Comparison of ENCODE assay signal across 20 cellular contexts in the genomic region with DNA sequence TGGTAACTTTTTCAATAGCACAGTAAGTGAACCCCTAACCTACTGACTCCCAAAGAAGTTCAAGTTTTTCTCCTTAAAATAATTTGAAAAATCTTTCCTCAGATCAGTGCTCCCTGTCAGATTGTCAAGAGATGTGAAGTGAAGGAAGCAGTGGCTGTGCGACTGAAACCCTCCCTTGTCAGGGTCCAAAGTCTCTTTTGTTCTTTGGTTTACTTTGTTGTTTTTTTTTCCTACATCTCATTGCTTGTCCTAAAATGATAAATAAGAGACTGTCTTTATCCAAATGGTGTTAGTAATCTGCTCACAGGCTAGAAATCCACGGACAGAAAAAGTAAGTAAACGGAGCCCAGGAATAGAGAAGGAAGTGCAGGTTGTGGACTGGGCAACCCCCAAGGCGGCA. TPM values are rescaled to one million over a fixed set of nuclear protein-coding genes. Genes with fewer than 3 reads are reported as not detected.
DNase-seq lines count a peak whose midpoint lies in the region; ATAC-seq and TF ChIP-seq lines count a peak whose summit lies in the region.
"Had no signal": no experiment of that assay in that cellular context is flagged by ENCODE, and none has a peak within 500 bp of the region (broad histone marks: within the 10 kb centered on the region; RNA-seq: fewer than 3 reads in every experiment).

No MANE protein-coding gene starts in this region.

- intact Hi-C loops in natural killer cell (cut with micrococcal nuclease) (no loop called here), spleen (cut with DNase I; ENCODE audit: low total_unique reads) (no loop called here), lower lobe of right lung (cut with DNase I) (no loop called here)

- H3K4me1 Mint-ChIP-seq in natural killer cell, result peaks cover 14 to 17% of the 10 kb centered on the region in 2 donors
- H3K4me1 Mint-ChIP-seq in natural killer cell treated with Interleukin-12 subunit alpha and Interleukin-12 subunit beta and Interleukin-15 and Interleukin-18, amount 100 ng/mL, for 72 hours (ENCODE audit: low read depth in 2 of 2), result peaks cover 12 to 16% of the 10 kb centered on the region in 2 donors

- peaks cover 16% of the 10 kb centered on the region for H4K20me1 ChIP-seq in smooth muscle cell (ENCODE audit: low read depth)
- H4K20me1 ChIP-seq: BLaER1 had no signal

- peak overlapping the region; percentile 37 for H3K9ac ChIP-seq in mesendoderm (ENCODE audit: low read length)
- no peak overlapping the region for H3K9ac ChIP-seq in smooth muscle cell (ENCODE audit: low read depth)
- H3K9ac ChIP-seq: BLaER1 had no signal

- H3K79me1 ChIP-seq in mesendoderm (ENCODE audit: low read length), result no peaks in the 10 kb centered on the region

- peak overlapping the region; percentile 57 for H3K4me3 Mint-ChIP-seq in natural killer cell
- no peak overlapping the region for H3K4me3 Mint-ChIP-seq in natural killer cell treated with Interleukin-12 subunit alpha and Interleukin-12 subunit beta and Interleukin-15 and Interleukin-18, amount 100 ng/mL, for 72 hours

- H3K23ac ChIP-seq in mesendoderm (ENCODE audit: low read length), result no peak overlapping the region

- H3K36me3 Mint-ChIP-seq in natural killer cell, result no peaks in the 10 kb centered on the region
- peaks cover 6% of the 10 kb centered on the region for H3K36me3 Mint-ChIP-seq in natural killer cell treated with Interleukin-12 subunit alpha and Interleukin-12 subunit beta and Interleukin-15 and Interleukin-18, amount 100 ng/mL, for 72 hours
- H3K36me3 Mint-ChIP-seq: CD8-positive, alpha-beta memory T cell had no signal

- H3K27ac ChIP-seq in iPS DF 6.9 (ENCODE audit: low read length), result no peak overlapping the region
- H3K27ac ChIP-seq in mesendoderm (ENCODE audit: low read depth, low read length), result no peak overlapping the region
- H3K27ac ChIP-seq in smooth muscle cell (ENCODE audit: low read depth), result no peak overlapping the region
- no peak overlapping the region for H3K27ac ChIP-seq in spleen
- no peak overlapping the region for H3K27ac ChIP-seq in lower lobe of right lung
- H3K27ac ChIP-seq: 22Rv1, BLaER1, RWPE1 had no signal

- TF ChIP-seq POLR2A in spleen (IDR thresholded peaks at IDR 0.05), result no peak

- no peak overlapping the region for H4K5ac ChIP-seq in mesendoderm (ENCODE audit: low read length)

- H2BK5ac ChIP-seq in mesendoderm (ENCODE audit: low read length), result peak overlapping the region; percentile 51

- H3K27me3 ChIP-seq in iPS DF 6.9 (ENCODE audit: control insufficient read depth, insufficient read depth, low read length) (no peaks in the 10 kb centered on the region), mesendoderm (ENCODE audit: insufficient read depth, low read length, poor library complexity) (no peaks in the 10 kb centered on the region), smooth muscle cell (ENCODE audit: low read depth) (no peaks in the 10 kb centered on the region), spleen (replicated peaks in 1 of 7) (peaks cover 0 to 43% (median 9%) of the 10 kb centered on the region in 7 donors), lower lobe of right lung (ENCODE audit: low read depth) (peaks cover 19% of the 10 kb centered on the region)
- H3K27me3 ChIP-seq: BLaER1 had no signal

- DNase-seq in natural killer cell (no peak), iPS DF 6.9 (ENCODE audit: low read depth, low spot score) (no peak), mesendoderm (peak; percentile 44), smooth muscle cell (lab: John Stamatoyannopoulos, UW; ENCODE audit: unreplicated experiment) (no peak), spleen (no peak), lower lobe of right lung (no peak), NCI-H1694 treated with DMSO at 0.1 percent for 48 hours (lab: John Stamatoyannopoulos, UW) (no peak)
- no peak for DNase-seq in natural killer cell treated with Interleukin-12 subunit alpha and Interleukin-12 subunit beta and Interleukin-15 and Interleukin-18, amount 100 ng/mL, for 72 hours (ENCODE audit: low spot score)
- DNase-seq: CD8-positive, alpha-beta memory T cell; DND-41; GOT3; KBM-7; NCI-H146; NCI-H226; NCI-H526 treated with DMSO at 0.1 percent for 48 hours; NK-92 treated with Interleukin-12 subunit alpha and Interleukin-12 subunit beta, amount 100 ng/mL, for 24 hours had no signal

- H3K36me3 ChIP-seq in iPS DF 6.9 (ENCODE audit: control insufficient read depth, insufficient read depth, low read length) (peaks cover 16% of the 10 kb centered on the region), mesendoderm (ENCODE audit: control insufficient read depth, insufficient read depth, low read length) (peaks cover 5% of the 10 kb centered on the region), smooth muscle cell (ENCODE audit: low read depth) (no peaks in the 10 kb centered on the region), spleen (no peaks in the 10 kb centered on the region), lower lobe of right lung (no peaks in the 10 kb centered on the region)
- H3K36me3 ChIP-seq: BLaER1 had no signal

- no peak overlapping the region for H2BK15ac ChIP-seq in mesendoderm (replicated peaks; ENCODE audit: low read depth)

- no peaks in the 10 kb centered on the region for H3K4me1 ChIP-seq in iPS DF 6.9 (ENCODE audit: control insufficient read depth, insufficient read depth, low read length)
- H3K4me1 ChIP-seq in mesendoderm (ENCODE audit: control insufficient read depth, low read depth, low read length), result peaks cover 6% of the 10 kb centered on the region
- H3K4me1 ChIP-seq in smooth muscle cell (ENCODE audit: low read depth), result peaks cover 19% of the 10 kb centered on the region
- H3K4me1 ChIP-seq in spleen, result peaks cover 0 to 13% (median 8%) of the 10 kb centered on the region in 6 donors
- no peaks in the 10 kb centered on the region for H3K4me1 ChIP-seq in lower lobe of right lung
- H3K4me1 ChIP-seq: BLaER1 had no signal

- H3K4ac ChIP-seq in mesendoderm (ENCODE audit: low read depth, low read length), result no peak overlapping the region

- no peak overlapping the region for H4K8ac ChIP-seq in mesendoderm (ENCODE audit: low read depth, low read length)

- H2BK120ac ChIP-seq in mesendoderm (ENCODE audit: low read depth, low read length), result peak overlapping the region; percentile 94

- TF ChIP-seq CTCF in natural killer cell (IDR thresholded peaks at IDR 0.05) (no peak), smooth muscle cell (IDR thresholded peaks at IDR 0.05; ENCODE audit: borderline replicate concordance, insufficient read depth, poor library complexity, severe bottlenecking) (no peak), spleen (IDR thresholded peaks at IDR 0.05 in 8 of 11, conservative IDR thresholded peaks at IDR 0.05 in 3 of 11) (no peak), lower lobe of right lung (IDR thresholded peaks at IDR 0.05) (no peak)

- no peak overlapping the region for H3K27ac Mint-ChIP-seq in natural killer cell
- H3K27ac Mint-ChIP-seq in natural killer cell treated with Interleukin-12 subunit alpha and Interleukin-12 subunit beta and Interleukin-15 and Interleukin-18, amount 100 ng/mL, for 72 hours, result no peak overlapping the region

- H3K79me2 ChIP-seq in mesendoderm (ENCODE audit: control insufficient read depth, insufficient read depth, low read length) (peaks cover 38% of the 10 kb centered on the region), smooth muscle cell (ENCODE audit: low read depth) (peaks cover 11% of the 10 kb centered on the region)

- WGBS in iPS DF 6.9 (ENCODE audit: insufficient coverage, insufficient read length), result no CpG with 5 or more reads among the region's 4 CpGs
- WGBS in mesendoderm (ENCODE audit: extremely low coverage, insufficient coverage, low lambda C conversion rate), result no CpG with 5 or more reads among the region's 4 CpGs
- 58% methylated on average over 4 of the region's 4 CpGs for WGBS in smooth muscle cell (ENCODE audit: low lambda C conversion rate)
- 17 to 28% (median 20%) methylated on average over 4 of the region's 4 CpGs for WGBS in spleen, 5 donors

- H3K9me3 ChIP-seq in iPS DF 6.9 (ENCODE audit: control insufficient read depth, insufficient read depth, low read length), result no peaks in the 10 kb centered on the region
- no peaks in the 10 kb centered on the region for H3K9me3 ChIP-seq in smooth muscle cell (replicated peaks; ENCODE audit: low read depth)
- peaks cover 0 to 2% (median 0%) of the 10 kb centered on the region in 8 donors for H3K9me3 ChIP-seq in spleen
- H3K9me3 ChIP-seq in lower lobe of right lung, result no peaks in the 10 kb centered on the region
- H3K9me3 ChIP-seq: BLaER1 had no signal

- H3K18ac ChIP-seq in mesendoderm (ENCODE audit: low read length), result peak overlapping the region; percentile 53

- peak overlapping the region; percentile 53 for H3K56ac ChIP-seq in mesendoderm (ENCODE audit: low read length)

- H3F3A ChIP-seq in smooth muscle cell (ENCODE audit: low read depth), result no peaks in the 10 kb centered on the region

- peak overlapping the region; percentile 100 for H2AFZ ChIP-seq in smooth muscle cell (ENCODE audit: low read depth)

- H3K4me3 ChIP-seq in iPS DF 6.9 (ENCODE audit: low read length) (peak overlapping the region; percentile 33; the same call in 1 of the 2 replicates), mesendoderm (ENCODE audit: low read length) (no peak overlapping the region), smooth muscle cell (no peak overlapping the region), spleen (no peak overlapping the region), lower lobe of right lung (no peak overlapping the region)
- H3K4me3 ChIP-seq: BLaER1 had no signal

- no peak for ATAC-seq in natural killer cell
- ATAC-seq in natural killer cell treated with Interleukin-12 subunit alpha and Interleukin-12 subunit beta and Interleukin-15 and Interleukin-18, amount 100 ng/mL, for 72 hours, result no peak
- no peak for ATAC-seq in lower lobe of right lung

- no peak overlapping the region for H3K4me2 ChIP-seq in mesendoderm (ENCODE audit: low read length)
- no peak overlapping the region for H3K4me2 ChIP-seq in smooth muscle cell
- H3K4me2 ChIP-seq: BLaER1 had no signal

- no peaks in the 10 kb centered on the region for H3K9me3 Mint-ChIP-seq in natural killer cell
- H3K9me3 Mint-ChIP-seq in natural killer cell treated with Interleukin-12 subunit alpha and Interleukin-12 subunit beta and Interleukin-15 and Interleukin-18, amount 100 ng/mL, for 72 hours, result no peaks in the 10 kb centered on the region

- no peak overlapping the region for H2AK5ac ChIP-seq in mesendoderm (ENCODE audit: low read length)

- peaks cover 20 to 26% of the 10 kb centered on the region in 2 donors for H3K27me3 Mint-ChIP-seq in natural killer cell (ENCODE audit: low read depth in 2 of 2)
- peaks cover 17 to 27% of the 10 kb centered on the region in 2 donors for H3K27me3 Mint-ChIP-seq in natural killer cell treated with Interleukin-12 subunit alpha and Interleukin-12 subunit beta and Interleukin-15 and Interleukin-18, amount 100 ng/mL, for 72 hours

RNA-seq across cellular contexts. Expression of gene DPPA4, which starts 1.0 kb away (rescaled TPM):
- total RNA-seq in natural killer cell (1 to 10 TPM; 1.2 to 2.3 (median 1.8) TPM), smooth muscle cell (38.5 and 43.1 TPM in 2 replicates), spleen (1 to 10 TPM in 3 of 7 donors, under 1 TPM in 4; 0.43 to 4.2 (median 0.77) TPM), lower lobe of right lung (not detected)
- total RNA-seq in natural killer cell treated with Interleukin-12 subunit alpha and Interleukin-12 subunit beta and Interleukin-15 and Interleukin-18, amount 100 ng/mL, for 72 hours, result under 1 TPM; 0.36 to 0.61 TPM
- 418 TPM for polyA plus RNA-seq in mesendoderm (2013, experiment 1 of 2)
- 427 TPM for polyA plus RNA-seq in mesendoderm (2013, experiment 2 of 2)
- polyA plus RNA-seq in smooth muscle cell (19.5 and 21.0 TPM in 2 replicates), spleen (1 to 10 TPM in 1 of 3 donors, under 1 TPM in 2; 0.10 to 2.4 (median 0.41) TPM)
- total RNA-seq: HT-29 had no signal
- polyA plus RNA-seq: CD8-positive, alpha-beta memory T cell had no signal

RNA-seq across cellular contexts. Expression of gene DPPA2, which starts 22.0 kb away (rescaled TPM):
- total RNA-seq in natural killer cell, result not detected
- not detected for total RNA-seq in natural killer cell treated with Interleukin-12 subunit alpha and Interleukin-12 subunit beta and Interleukin-15 and Interleukin-18, amount 100 ng/mL, for 72 hours
- 6.9 TPM for polyA plus RNA-seq in mesendoderm (2013, experiment 1 of 2)
- polyA plus RNA-seq in mesendoderm (2013, experiment 2 of 2), result 7.2 TPM
- total RNA-seq in smooth muscle cell, result 0.27 TPM in 2 replicates
- polyA plus RNA-seq in smooth muscle cell, result 1.0 and 1.2 TPM in 2 replicates
- not detected for total RNA-seq in spleen
- not detected for polyA plus RNA-seq in spleen
- not detected for total RNA-seq in lower lobe of right lung
- total RNA-seq: CD8-positive, alpha-beta memory T cell; HT-29 had no signal
- polyA plus RNA-seq: CD8-positive, alpha-beta memory T cell had no signal
